In the genomic region with DNA sequence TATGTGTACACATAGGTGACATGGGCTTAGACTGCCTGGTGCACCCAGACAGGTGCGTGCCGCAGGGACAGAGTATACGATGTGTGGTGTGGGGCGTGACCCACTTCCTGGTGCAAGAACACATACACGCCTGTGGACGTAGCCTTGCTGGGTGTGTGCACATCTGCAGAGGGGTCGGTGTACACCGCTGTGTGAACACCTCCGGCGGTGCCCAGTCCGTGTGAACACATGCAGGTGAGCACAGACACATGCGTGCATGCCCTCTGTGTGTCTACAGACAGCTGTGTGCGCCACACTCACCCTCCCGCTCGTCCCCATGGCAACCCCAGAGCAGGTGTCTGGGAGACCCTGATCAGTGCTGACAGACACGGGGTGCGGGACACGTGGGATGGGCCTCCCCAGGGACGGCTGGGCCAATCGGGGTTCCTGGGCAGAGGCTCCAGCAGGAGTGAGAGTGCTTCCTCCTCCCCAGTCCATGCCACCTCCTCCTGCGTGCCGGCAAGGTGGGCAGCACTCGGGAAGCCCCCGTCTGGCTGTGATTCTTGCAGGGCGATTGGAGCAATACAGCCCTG, we compare ENCODE assay signal across 9 cellular contexts. TPM values are rescaled to one million over a fixed set of nuclear protein-coding genes. Genes with fewer than 3 reads are reported as not detected.
DNase-seq lines count a peak whose midpoint lies in the region; ATAC-seq, FAIRE-seq and TF ChIP-seq lines count a peak whose summit lies in the region.
"Had no signal": no experiment of that assay in that cellular context is flagged by ENCODE, and none has a peak within 500 bp of the region (broad histone marks: within the 10 kb centered on the region; RNA-seq: fewer than 3 reads in every experiment).

No MANE protein-coding gene starts in this region.

- H3K23ac ChIP-seq in neuronal stem cell (ENCODE audit: low read depth, low read length, poor library complexity): peak overlapping the region; percentile 75

- DNase-seq in DMS79 (lab: John Stamatoyannopoulos, UW) (peak; percentile 27), body of pancreas (peak in 3 of 4 donors; percentile 9 to 32 (median 16)), neuronal stem cell (ENCODE audit: low spot score) (no peak), AG08396 (ENCODE audit: low spot score) (no peak), small intestine (no peak), middle frontal gyrus (ENCODE audit: extremely low spot score, low spot score) (no peak)
- DNase-seq in activated CD4-positive, alpha-beta T cell treated with anti-CD3 and anti-CD28 coated beads for 48 hours: no peak

- peak overlapping the region; percentile 78 for H3K18ac ChIP-seq in neuronal stem cell (ENCODE audit: low read length)

- H2BK5ac ChIP-seq in neuronal stem cell (ENCODE audit: low read length): no peak overlapping the region

- 48% methylated on average over 25 of the region's 25 CpGs; no CpG with 5 or more reads in 1 of the 2 donors for WGBS in body of pancreas, 2 donors
- WGBS in neuronal stem cell (ENCODE audit: extremely low coverage in 2 of 2, insufficient read length in 2 of 2, insufficient replicate concordance in 1 of 2), 2 donors: no CpG with 5 or more reads among the region's 25 CpGs
- 25 to 70% (median 40%) methylated on average over 23 to 25 of the region's 25 CpGs for WGBS in small intestine, 3 donors

- H2BK12ac ChIP-seq in neuronal stem cell (ENCODE audit: low read length): peak overlapping the region; percentile 96

- H3K36me3 ChIP-seq in body of pancreas (replicated peaks in 1 of 2; ENCODE audit: insufficient read depth in 1 of 2, low read depth in 2 of 2): no peaks in the 10 kb centered on the region
- H3K36me3 ChIP-seq in neuronal stem cell (replicated peaks in 1 of 2; ENCODE audit: control insufficient read depth in 2 of 2, insufficient read depth in 2 of 2, low read length in 2 of 2): peaks cover 5 to 77% of the 10 kb centered on the region in 2 donors
- H3K36me3 ChIP-seq in small intestine (ENCODE audit: control insufficient read depth in 2 of 2, insufficient read depth in 2 of 2, low read length in 2 of 2): no peaks in the 10 kb centered on the region

- H3K4ac ChIP-seq in neuronal stem cell (ENCODE audit: low read length): no peak overlapping the region

- TF ChIP-seq CTCF in body of pancreas (IDR thresholded peaks at IDR 0.05): no peak

- peak overlapping the region; percentile 9 for H4K91ac ChIP-seq in neuronal stem cell (ENCODE audit: low read depth, low read length, poor library complexity)

- H3K9ac ChIP-seq in neuronal stem cell (ENCODE audit: low read depth, low read length, poor library complexity): peak overlapping the region; percentile 50

- peak overlapping the region; percentile 88 for H2AK5ac ChIP-seq in neuronal stem cell (ENCODE audit: low read depth, low read length)

- H3K27ac ChIP-seq in body of pancreas: no peak overlapping the region
- H3K27ac ChIP-seq in neuronal stem cell (replicated peaks; ENCODE audit: low read length): peak overlapping the region; percentile 65
- H3K27ac ChIP-seq in small intestine (ENCODE audit: low read depth in 1 of 2, low read length in 1 of 2): no peak overlapping the region

- no peak overlapping the region for H2AFZ ChIP-seq in neuronal stem cell (ENCODE audit: low read length)

- H3K27me3 ChIP-seq in body of pancreas (no peaks in the 10 kb centered on the region), neuronal stem cell (ENCODE audit: control insufficient read depth in 3 of 3, insufficient read depth in 3 of 3, low read depth in 1 of 3, low read length in 3 of 3) (no peaks in the 10 kb centered on the region), small intestine (ENCODE audit: control insufficient read depth in 2 of 2, insufficient read depth in 2 of 2, low read length in 2 of 2) (peaks cover 0 to 2% of the 10 kb centered on the region in 2 donors)

- TF ChIP-seq EP300 in Ishikawa (IDR thresholded peaks at IDR 0.05; ENCODE audit: borderline replicate concordance): no peak

- peak overlapping the region; percentile 97 for H3K14ac ChIP-seq in neuronal stem cell (ENCODE audit: low read length)

- H3K4me2 ChIP-seq in neuronal stem cell (ENCODE audit: insufficient read depth, low read length, poor library complexity, severe bottlenecking): no peak overlapping the region

- TF ChIP-seq RAD21 in Ishikawa (IDR thresholded peaks at IDR 0.05; ENCODE audit: low read depth): no peak

- H3K9me3 ChIP-seq in body of pancreas (no peaks in the 10 kb centered on the region), neuronal stem cell (replicated peaks in 1 of 2; ENCODE audit: control insufficient read depth in 2 of 2, insufficient read depth in 1 of 2, low read depth in 1 of 2, low read length in 2 of 2) (peaks cover 0 to 3% of the 10 kb centered on the region in 2 donors), small intestine (ENCODE audit: control insufficient read depth, low read depth) (no peaks in the 10 kb centered on the region)

- TF ChIP-seq POLR2A in body of pancreas (IDR thresholded peaks at IDR 0.05): no peak

- no peak overlapping the region for H4K8ac ChIP-seq in neuronal stem cell (ENCODE audit: low read depth, low read length)

- H3K4me1 ChIP-seq in body of pancreas (peaks cover 15% of the 10 kb centered on the region), neuronal stem cell (ENCODE audit: control insufficient read depth in 2 of 2, insufficient read depth in 1 of 2, low read depth in 1 of 2, low read length in 2 of 2) (peaks cover 23 to 24% of the 10 kb centered on the region in 2 donors), small intestine (ENCODE audit: control insufficient read depth in 2 of 2, insufficient read depth in 1 of 2, low read depth in 1 of 2, low read length in 1 of 2) (no peaks in the 10 kb centered on the region)

- H3K4me3 ChIP-seq in body of pancreas (no peak overlapping the region), neuronal stem cell (ENCODE audit: low read length in 2 of 2) (peak overlapping the region in 1 of 2 donors; percentile 27), small intestine (ENCODE audit: low read depth in 1 of 2, low read length in 2 of 2) (no peak overlapping the region)

- H2BK15ac ChIP-seq in neuronal stem cell (ENCODE audit: low read length): peak overlapping the region; percentile 79

- intact Hi-C loops in body of pancreas (cut with DNase I): no loop called here

- peak overlapping the region; percentile 2 for H2BK120ac ChIP-seq in neuronal stem cell (ENCODE audit: low read depth, low read length)

- peaks cover 16% of the 10 kb centered on the region for H3K79me1 ChIP-seq in neuronal stem cell (ENCODE audit: low read depth, low read length)

- no peak for FAIRE-seq in small intestine (lab: Jason Lieb, UNC)
- FAIRE-seq: keratinocyte had no signal

- ATAC-seq in body of pancreas: no peak

TF ChIP-seq in Ishikawa, 13 proteins besides CTCF, POLR2A, EP300 and RAD21:
- no peak for TF ChIP-seq TAF1 (IDR thresholded peaks at IDR 0.05; ENCODE audit: low read depth)
- no peak for TF ChIP-seq CEBPB (IDR thresholded peaks at IDR 0.05)
- TF ChIP-seq MAX (IDR thresholded peaks at IDR 0.05): peak; percentile 21; the same call in 1 of the 2 replicates
- TF ChIP-seq NFIC (IDR thresholded peaks at IDR 0.05): no peak
- TF ChIP-seq TCF12 (IDR thresholded peaks at IDR 0.05; ENCODE audit: low read depth): no peak

RNA-seq across cellular contexts. Expression of gene ELFN1, which starts 23.4 kb away (rescaled TPM):
- 1 to 10 TPM in 1 of 2 donors, under 1 TPM in 1; 0.33 to 1.3 TPM for total RNA-seq in body of pancreas
- polyA plus RNA-seq in neuronal stem cell (2013, experiment 1 of 2): 15.6 TPM
- polyA plus RNA-seq in neuronal stem cell (2013, experiment 2 of 2): 16.3 TPM
- 1 to 10 TPM in 1 of 3 donors, not detected in 2; 2.0 TPM for polyA plus RNA-seq in small intestine

Comparison
In these comparisons a context has a peak if more than half of its experiments do, and no peak if none do; other contexts are left out.
1. DNase-seq: peak in DMS79 (single experiment) and body of pancreas (3 of 4); none in neuronal stem cell (single experiment), AG08396 (single experiment), small intestine (single experiment), activated CD4-positive, alpha-beta T cell treated with anti-CD3 and anti-CD28 coated beads for 48 hours (single experiment) and middle frontal gyrus (single experiment).